1 cellular context compared by ENCODE assay signal in genomic region chr7:89247207-89247606, GRCh38.
TF ChIP-seq lines count a peak whose summit lies in the region.

No MANE protein-coding gene starts in this region.

TF ChIP-seq in H1, 55 proteins besides CTCF, POLR2A, EP300 and RAD21:
- TF ChIP-seq TEAD4 (IDR thresholded peaks at IDR 0.05; ENCODE audit: low read depth, low read length) (no peak), TAF1 (IDR thresholded peaks at IDR 0.05; ENCODE audit: low read depth, low read length) (no peak), CHD7 (IDR thresholded peaks at IDR 0.05; ENCODE audit: insufficient replicate concordance, low read length) (no peak), SRF (IDR thresholded peaks at IDR 0.05; ENCODE audit: low read depth, low read length) (no peak), EZH2 (IDR thresholded peaks at IDR 0.05; ENCODE audit: low read depth, low read length, severe bottlenecking) (no peak), KDM5A (IDR thresholded peaks at IDR 0.05; ENCODE audit: low read length) (no peak), RFX5 (IDR thresholded peaks at IDR 0.05; ENCODE audit: borderline replicate concordance, low read depth, low read length) (no peak), TBP (IDR thresholded peaks at IDR 0.05; ENCODE audit: low read depth, low read length) (no peak), BCL11A (IDR thresholded peaks at IDR 0.05; ENCODE audit: low read depth in 2 of 2, low read length in 2 of 2) (no peak), SIX5 (IDR thresholded peaks at IDR 0.05; ENCODE audit: low read depth, low read length) (no peak), CTBP2 (IDR thresholded peaks at IDR 0.05; ENCODE audit: borderline replicate concordance, insufficient read depth, insufficient read length, low read length) (no peak), ATF3 (IDR thresholded peaks at IDR 0.05; ENCODE audit: insufficient read depth, low read depth, low read length) (no peak), KDM4A (IDR thresholded peaks at IDR 0.05; ENCODE audit: low read depth, low read length, severe bottlenecking) (no peak), RNF2 (IDR thresholded peaks at IDR 0.05; ENCODE audit: borderline replicate concordance, low read depth, low read length, missing control alignments, poor library complexity, severe bottlenecking) (no peak), CEBPB (IDR thresholded peaks at IDR 0.05; ENCODE audit: low read depth, low read length) (no peak), CBX8 (IDR thresholded peaks at IDR 0.05; ENCODE audit: borderline replicate concordance, low read depth, low read length) (no peak), MAFK (IDR thresholded peaks at IDR 0.05; ENCODE audit: low read depth, low read length) (no peak)
